In genomic region chr1:3431686-3432085, GRCh38 we compare ENCODE assay signal across 27 cellular contexts. TPM values are rescaled to one million over a fixed set of nuclear protein-coding genes. Genes with fewer than 3 reads are reported as not detected.
"Had no signal": no experiment of that assay in that cellular context is flagged by ENCODE, and none has a peak within 500 bp of the region (broad histone marks: within the 10 kb centered on the region; RNA-seq: fewer than 3 reads in every experiment).

No MANE protein-coding gene starts in this region.

- H3K36me3 ChIP-seq: colonic mucosa, gastrocnemius medialis, left lung, ovary, right lobe of liver, uterus had no signal

- H3K36me3 Mint-ChIP-seq: naive thymus-derived CD8-positive, alpha-beta T cell; stimulated activated naive B cell treated with anti-CD40 and anti-IgM and Interleukin-4, amounts not matched to agents 10 μg/mL and 1 μg/mL and 100 μg/mL, for 72 hours had no signal

- H3K27me3 ChIP-seq: colonic mucosa, ovary, right lobe of liver, tibial nerve, upper lobe of left lung, uterus had no signal

- H3K27ac Mint-ChIP-seq: dendritic cell treated with granulocyte-macrophage colony-stimulating factor and Interleukin-4, amounts not matched to agents 40 ng/mL and 50 ng/mL, for 4 days; endodermal cell; nephron progenitor cell; stimulated activated naive B cell treated with anti-CD40 and anti-IgM and Interleukin-4, amounts not matched to agents 10 μg/mL and 1 μg/mL and 100 μg/mL, for 72 hours; stimulated activated naive CD8-positive, alpha-beta T cell treated with anti-CD3 and anti-CD28 coated beads, Interleukin-15, Interleukin-2, amounts not matched to agents 100 ng/mL and 50 ng/mL, for 24 hours had no signal

- H3K27me3 Mint-ChIP-seq: dendritic cell treated with granulocyte-macrophage colony-stimulating factor and Interleukin-4, amounts not matched to agents 40 ng/mL and 50 ng/mL, for 4 days; stimulated activated naive CD8-positive, alpha-beta T cell treated with anti-CD3 and anti-CD28 coated beads, Interleukin-15, Interleukin-2, amounts not matched to agents 100 ng/mL and 50 ng/mL, for 24 hours had no signal

- ATAC-seq: esophagus mucosa; gastrocnemius medialis; left lung; naive thymus-derived CD8-positive, alpha-beta T cell; psoas muscle had no signal

- DNase-seq: colonic mucosa; effector CD8-positive, alpha-beta T cell; foreskin fibroblast; gastrocnemius medialis; mammary epithelial cell; occipital lobe; ovary; small intestine; stimulated activated CD4-positive, alpha-beta T cell treated with anti-CD3 and anti-CD28 coated beads, Interleukin-15, amount 100 ng/mL, for 24 hours; stimulated activated CD4-positive, alpha-beta T cell treated with anti-CD3 and anti-CD28 coated beads, Interleukin-2, amount 100 ng/mL, for 48 hours; stimulated activated naive B cell treated with anti-CD40 and anti-IgM and Interleukin-4, amounts not matched to agents 10 μg/mL and 1 μg/mL and 100 μg/mL, for 72 hours; uterus had no signal

- H3K4me3 ChIP-seq: colonic mucosa, gastrocnemius medialis, left lung, ovary, psoas muscle, right lobe of liver, thoracic aorta, tibial nerve, upper lobe of left lung, uterus had no signal

- FAIRE-seq: keratinocyte, small intestine had no signal

- H3K4me3 Mint-ChIP-seq: dendritic cell treated with granulocyte-macrophage colony-stimulating factor and Interleukin-4, amounts not matched to agents 40 ng/mL and 50 ng/mL, for 4 days; endodermal cell; naive thymus-derived CD8-positive, alpha-beta T cell; nephron progenitor cell; stimulated activated naive B cell treated with anti-CD40 and anti-IgM and Interleukin-4, amounts not matched to agents 10 μg/mL and 1 μg/mL and 100 μg/mL, for 72 hours; stimulated activated naive CD8-positive, alpha-beta T cell treated with anti-CD3 and anti-CD28 coated beads, Interleukin-15, Interleukin-2, amounts not matched to agents 100 ng/mL and 50 ng/mL, for 24 hours had no signal

- H3K9me3 ChIP-seq: colonic mucosa, gastrocnemius medialis, left lung, ovary, psoas muscle, right lobe of liver, thoracic aorta, tibial nerve, upper lobe of left lung, uterus had no signal

- H3K9me3 Mint-ChIP-seq: dendritic cell treated with granulocyte-macrophage colony-stimulating factor and Interleukin-4, amounts not matched to agents 40 ng/mL and 50 ng/mL, for 4 days; endodermal cell; nephron progenitor cell; stimulated activated naive B cell treated with anti-CD40 and anti-IgM and Interleukin-4, amounts not matched to agents 10 μg/mL and 1 μg/mL and 100 μg/mL, for 72 hours; stimulated activated naive CD8-positive, alpha-beta T cell treated with anti-CD3 and anti-CD28 coated beads, Interleukin-15, Interleukin-2, amounts not matched to agents 100 ng/mL and 50 ng/mL, for 24 hours had no signal

- H3K4me1 Mint-ChIP-seq: naive thymus-derived CD8-positive, alpha-beta T cell; stimulated activated naive B cell treated with anti-CD40 and anti-IgM and Interleukin-4, amounts not matched to agents 10 μg/mL and 1 μg/mL and 100 μg/mL, for 72 hours had no signal

- H3K4me1 ChIP-seq: colonic mucosa, gastrocnemius medialis, left lung, psoas muscle, right lobe of liver, upper lobe of left lung, uterus had no signal

- H3K27ac ChIP-seq: colonic mucosa, epithelial cell of prostate, gastrocnemius medialis, left lung, ovary, psoas muscle, right lobe of liver, thoracic aorta, upper lobe of left lung, uterus had no signal

RNA-seq across cellular contexts. Expression of gene ARHGEF16, which starts 22.8 kb away (rescaled TPM):
- total RNA-seq: myocyte; naive thymus-derived CD8-positive, alpha-beta T cell had no signal
- polyA plus RNA-seq: naive thymus-derived CD8-positive, alpha-beta T cell had no signal
